Comparison of ENCODE assay signal across 1 cellular context in genomic region chr12:21852251-21852650, GRCh38.
TF ChIP-seq lines count a peak whose summit lies in the region.

No MANE protein-coding gene starts in this region.

TF ChIP-seq in SK-N-SH treated with all-trans-retinoic acid at 6 μM for 48 hours, 23 proteins besides CTCF, POLR2A, EP300 and RAD21 (continued from another document):
- TF ChIP-seq CREB5 (CRISPR knock-in tag; IDR thresholded peaks at IDR 0.05; ENCODE audit: low read depth), result no peak
- TF ChIP-seq TCF4 (CRISPR knock-in tag; IDR thresholded peaks at IDR 0.05; ENCODE audit: borderline replicate concordance), result no peak
- TF ChIP-seq ZC3H10 (CRISPR knock-in tag; IDR thresholded peaks at IDR 0.05), result no peak
- no peak for TF ChIP-seq OSR1 (CRISPR knock-in tag; IDR thresholded peaks at IDR 0.05)
- no peak for TF ChIP-seq ZFP30 (CRISPR knock-in tag; IDR thresholded peaks at IDR 0.05)
